ENCODE assay signal across 16 cellular contexts in the genomic region with DNA sequence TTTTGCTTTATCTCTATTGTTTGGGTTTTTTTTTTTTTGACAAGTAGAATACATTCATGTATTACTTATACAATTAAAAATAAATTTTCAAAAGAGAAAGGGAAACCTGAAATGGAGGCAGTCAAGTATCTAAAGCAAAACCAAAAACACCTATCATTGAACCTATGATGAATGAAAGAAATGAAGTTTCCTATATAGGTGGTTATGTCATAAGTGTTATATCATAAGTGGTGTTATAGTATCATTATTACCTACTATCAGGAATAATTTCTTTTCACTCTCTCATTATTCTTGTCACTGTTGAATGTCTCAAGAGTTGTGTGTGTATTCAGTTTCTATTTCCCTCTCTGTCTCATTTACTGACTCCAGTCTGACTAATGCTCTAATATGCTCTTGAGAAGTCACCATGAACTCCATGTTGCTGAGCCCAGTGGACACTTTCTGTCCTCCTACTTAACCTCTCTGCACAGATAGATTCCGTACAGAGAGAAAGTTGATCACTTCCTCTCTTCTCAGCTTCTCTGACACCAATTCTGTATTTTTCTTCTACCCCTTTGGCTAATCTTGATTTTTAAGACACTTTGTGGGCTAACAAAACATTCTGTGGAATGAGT. TPM values are rescaled to one million over a fixed set of nuclear protein-coding genes. Genes with fewer than 3 reads are reported as not detected.
DNase-seq lines count a peak whose midpoint lies in the region; FAIRE-seq and TF ChIP-seq lines count a peak whose summit lies in the region.
"Had no signal": no experiment of that assay in that cellular context is flagged by ENCODE, and none has a peak within 500 bp of the region (broad histone marks: within the 10 kb centered on the region; RNA-seq: fewer than 3 reads in every experiment).

No MANE protein-coding gene starts in this region.

- POLR2A ChIA-PET in RWPE1 (lab: Yijun Ruan, JAX; ENCODE audit: low non-redundant PET), result no interaction called here

- no peaks in the 10 kb centered on the region for H3K9me3 ChIP-seq in Karpas-422 (ENCODE audit: low read length)
- H3K9me3 ChIP-seq: BE2C, gastrocnemius medialis, neutrophil had no signal

- H3K27me3 ChIP-seq in Karpas-422 (ENCODE audit: low read length), result no peaks in the 10 kb centered on the region
- H3K27me3 ChIP-seq: BE2C, gastrocnemius medialis, neutrophil had no signal

- no peaks in the 10 kb centered on the region for H3K36me3 ChIP-seq in Karpas-422 (ENCODE audit: insufficient read depth, low read length)
- H3K36me3 ChIP-seq: BE2C, gastrocnemius medialis, neutrophil had no signal

- no peak overlapping the region for H3K27ac ChIP-seq in RWPE1
- H3K27ac ChIP-seq in Karpas-422 (ENCODE audit: low read length), result no peak overlapping the region
- H3K27ac ChIP-seq: gastrocnemius medialis, neutrophil had no signal

- H4K20me1 ChIP-seq in Karpas-422 (ENCODE audit: insufficient read depth, low read depth, low read length), result no peaks in the 10 kb centered on the region

- H3K9me2 ChIP-seq in Karpas-422 (replicated peaks; ENCODE audit: insufficient read depth, low read length), result no peaks in the 10 kb centered on the region

- TF ChIP-seq CTCF in foreskin fibroblast (IDR thresholded peaks at IDR 0.05; ENCODE audit: low read depth, low read length) (no peak), RWPE1 (conservative IDR thresholded peaks at IDR 0.05; ENCODE audit: low read depth) (no peak)

- H2AFZ ChIP-seq in Karpas-422 (ENCODE audit: low read length), result no peak overlapping the region

- no peak overlapping the region for H3K9ac ChIP-seq in Karpas-422 (ENCODE audit: low read length)

- DNase-seq in ELR (ENCODE audit: low read depth), result peak; percentile 66
- peak; percentile 62 for DNase-seq in HCEC 1CT
- no peak for DNase-seq in RCC 7860 (ENCODE audit: low spot score)
- peak; percentile 30 to 57 for DNase-seq in foreskin fibroblast
- DNase-seq in RWPE1 (ENCODE audit: low spot score), result no peak
- DNase-seq in activated CD4-positive, alpha-beta T cell treated with anti-CD3 and anti-CD28 coated beads for 4 hours, result no peak
- no peak for DNase-seq in Karpas-422
- DNase-seq in activated CD4-positive, alpha-beta T cell treated with anti-CD3 and anti-CD28 coated beads for 1 hour, result no peak
- DNase-seq: activated CD4-positive, alpha-beta T cell treated with anti-CD3 and anti-CD28 coated beads, Interleukin-2, amount 50 U/mL, for 4 hours; BE2C; cerebellar nuclear complex; gastrocnemius medialis; H7; left cardiac atrium; NCI-H510A had no signal

- no peaks in the 10 kb centered on the region for H3K4me1 ChIP-seq in Karpas-422 (ENCODE audit: low read length)
- H3K4me1 ChIP-seq: BE2C, gastrocnemius medialis had no signal

- H3K4me3 ChIP-seq in foreskin fibroblast (ENCODE audit: low read depth in 1 of 2, low read length in 2 of 2), result no peak overlapping the region
- no peak overlapping the region for H3K4me3 ChIP-seq in Karpas-422 (ENCODE audit: low read length)
- H3K4me3 ChIP-seq: gastrocnemius medialis had no signal

- CTCF ChIA-PET in RWPE1 (lab: Yijun Ruan, JAX), result no interaction called here

- H3K4me2 ChIP-seq in Karpas-422 (ENCODE audit: low read depth, low read length, poor library complexity, severe bottlenecking), result no peak overlapping the region

- H3K79me2 ChIP-seq in Karpas-422 (ENCODE audit: low read length), result no peaks in the 10 kb centered on the region

- peak; percentile 47 for FAIRE-seq in RCC 7860 (lab: Jason Lieb, UNC)

RNA-seq across cellular contexts. Expression of gene RASAL2, which starts 49.9 kb away (rescaled TPM):
- total RNA-seq in Karpas-422 (2014; rRNA removed; shearing (Covaris generic); ENCODE audit: low replicate concordance), result not detected in 2 replicates

Comparison
In these comparisons a context has a peak if more than half of its experiments do, and no peak if none do; other contexts are left out.
1. DNase-seq: peak in ELR (single experiment), HCEC 1CT (single experiment) and foreskin fibroblast (2 of 2); none in RCC 7860 (single experiment), RWPE1 (single experiment), activated CD4-positive, alpha-beta T cell treated with anti-CD3 and anti-CD28 coated beads for 4 hours (0 of 2), Karpas-422 (single experiment) and activated CD4-positive, alpha-beta T cell treated with anti-CD3 and anti-CD28 coated beads for 1 hour (single experiment).